Comparison of ENCODE assay signal across 8 cellular contexts in genomic region chr20:45880988-45881788, GRCh38. TPM values are rescaled to one million over a fixed set of nuclear protein-coding genes. Genes with fewer than 3 reads are reported as not detected.
DNase-seq lines count a peak whose midpoint lies in the region; ATAC-seq and TF ChIP-seq lines count a peak whose summit lies in the region.

TSS of gene ZSWIM1 (plus strand) at chr20:45881227. CDS start at chr20:45882593, 1,366 bp downstream.

- H3K27me3 Mint-ChIP-seq in activated T-helper 2 cell treated with anti-CD3 and anti-CD28 coated beads, Interferon-gamma antibody, Interleukin-2, Interleukin-4, amounts not matched to agents 10 μg/mL and 5 μg/mL and 100 μg/mL, durations not matched to agents 14 hours and 24 hours and 36 hours (ENCODE audit: low read depth), result no peaks in the 10 kb centered on the region
- no peaks in the 10 kb centered on the region for H3K27me3 Mint-ChIP-seq in naive thymus-derived CD8-positive, alpha-beta T cell
- no peaks in the 10 kb centered on the region for H3K27me3 Mint-ChIP-seq in stimulated activated naive B cell treated with anti-CD40 and anti-IgM and Interleukin-4, amounts not matched to agents 10 μg/mL and 1 μg/mL and 100 μg/mL, for 72 hours

- H3K9me3 Mint-ChIP-seq in activated T-helper 2 cell treated with anti-CD3 and anti-CD28 coated beads, Interferon-gamma antibody, Interleukin-2, Interleukin-4, amounts not matched to agents 10 μg/mL and 5 μg/mL and 100 μg/mL, durations not matched to agents 14 hours and 24 hours and 36 hours, result no peaks in the 10 kb centered on the region
- H3K9me3 Mint-ChIP-seq in naive thymus-derived CD8-positive, alpha-beta T cell, result no peaks in the 10 kb centered on the region
- no peaks in the 10 kb centered on the region for H3K9me3 Mint-ChIP-seq in stimulated activated naive B cell treated with anti-CD40 and anti-IgM and Interleukin-4, amounts not matched to agents 10 μg/mL and 1 μg/mL and 100 μg/mL, for 72 hours

- TF ChIP-seq CTCF in LNCaP clone FGC (IDR thresholded peaks at IDR 0.05; ENCODE audit: control insufficient read depth, extremely low read depth, insufficient read depth), result no peak

- POLR2A ChIA-PET in naive thymus-derived CD8-positive, alpha-beta T cell (lab: Charles Lee), result interaction anchor here (0.7 to 5.0 kb wide), 14 partner anchors 10 to 91 kb away, joined by 3 to 56 read pairs (median 5); partner anchors contain the start of genes ACOT8, CTSA, DNTTIP1 and NEURL2

- H3K4me3 Mint-ChIP-seq in activated T-helper 2 cell treated with anti-CD3 and anti-CD28 coated beads, Interferon-gamma antibody, Interleukin-2, Interleukin-4, amounts not matched to agents 10 μg/mL and 5 μg/mL and 100 μg/mL, durations not matched to agents 14 hours and 24 hours and 36 hours (ENCODE audit: low read depth), result peak within 1 kb of the TSS; percentile 95
- peak within 1 kb of the TSS; percentile 87 to 96 (median 91) for H3K4me3 Mint-ChIP-seq in naive thymus-derived CD8-positive, alpha-beta T cell
- peak within 1 kb of the TSS; percentile 85 to 92 for H3K4me3 Mint-ChIP-seq in stimulated activated naive B cell treated with anti-CD40 and anti-IgM and Interleukin-4, amounts not matched to agents 10 μg/mL and 1 μg/mL and 100 μg/mL, for 72 hours

- H3K27ac Mint-ChIP-seq in activated T-helper 2 cell treated with anti-CD3 and anti-CD28 coated beads, Interferon-gamma antibody, Interleukin-2, Interleukin-4, amounts not matched to agents 10 μg/mL and 5 μg/mL and 100 μg/mL, durations not matched to agents 14 hours and 24 hours and 36 hours, result peak within 1 kb of the TSS; percentile 81
- peak within 1 kb of the TSS; percentile 86 to 98 (median 96) for H3K27ac Mint-ChIP-seq in naive thymus-derived CD8-positive, alpha-beta T cell
- H3K27ac Mint-ChIP-seq in stimulated activated naive B cell treated with anti-CD40 and anti-IgM and Interleukin-4, amounts not matched to agents 10 μg/mL and 1 μg/mL and 100 μg/mL, for 72 hours, result peak within 1 kb of the TSS; percentile 95

- ATAC-seq in naive thymus-derived CD8-positive, alpha-beta T cell, result peak; percentile 99 to 100
- ATAC-seq in stimulated activated naive B cell treated with anti-CD40 and anti-IgM and Interleukin-4, amounts not matched to agents 10 μg/mL and 1 μg/mL and 100 μg/mL, for 72 hours (replicated peaks), result peak; percentile 99

- peak within 1 kb of the TSS; percentile 79 for H3K4me3 ChIP-seq in LNCaP clone FGC (ENCODE audit: low read depth, low read length)

- H3K36me3 Mint-ChIP-seq in activated T-helper 2 cell treated with anti-CD3 and anti-CD28 coated beads, Interferon-gamma antibody, Interleukin-2, Interleukin-4, amounts not matched to agents 10 μg/mL and 5 μg/mL and 100 μg/mL, durations not matched to agents 14 hours and 24 hours and 36 hours (ENCODE audit: low read depth), result peaks cover 37% of the 10 kb centered on the region
- peaks cover 0 to 31% (median 0%) of the 10 kb centered on the region in 3 donors for H3K36me3 Mint-ChIP-seq in naive thymus-derived CD8-positive, alpha-beta T cell
- peaks cover 20 to 44% of the 10 kb centered on the region in 2 donors for H3K36me3 Mint-ChIP-seq in stimulated activated naive B cell treated with anti-CD40 and anti-IgM and Interleukin-4, amounts not matched to agents 10 μg/mL and 1 μg/mL and 100 μg/mL, for 72 hours

- intact Hi-C loops in activated T-helper 2 cell treated with anti-CD3 and anti-CD28 coated beads, Interferon-gamma antibody, Interleukin-2, Interleukin-4, amounts not matched to agents 10 μg/mL and 5 μg/mL and 100 μg/mL, durations not matched to agents 14 hours and 24 hours and 36 hours (cut with micrococcal nuclease), result loop anchor here (1.0 to 10.0 kb wide), 2 partner anchors 24 to 86 kb away; partner anchors contain the start of genes ACOT8, DNTTIP1, WFDC3 and ZSWIM3

- peak; percentile 100 for DNase-seq in EL
- peak; percentile 99 for DNase-seq in H4 (ENCODE audit: low spot score)
- peak; percentile 97 for DNase-seq in LNCaP clone FGC (ENCODE audit: low read depth)
- peak; percentile 99 for DNase-seq in RPMI8226
- peak; percentile 98 for DNase-seq in activated T-helper 2 cell treated with anti-CD3 and anti-CD28 coated beads, Interferon-gamma antibody, Interleukin-2, Interleukin-4, amounts not matched to agents 10 μg/mL and 5 μg/mL and 100 μg/mL, durations not matched to agents 14 hours and 24 hours and 36 hours (ENCODE audit: low spot score)
- peak; percentile 99 for DNase-seq in fibroblast of peridontal ligament (ENCODE audit: extremely low read depth)
- peak; percentile 91 to 99 (median 98) for DNase-seq in naive thymus-derived CD8-positive, alpha-beta T cell
- DNase-seq in stimulated activated naive B cell treated with anti-CD40 and anti-IgM and Interleukin-4, amounts not matched to agents 10 μg/mL and 1 μg/mL and 100 μg/mL, for 72 hours, result peak; percentile 98

- H3K4me1 Mint-ChIP-seq in activated T-helper 2 cell treated with anti-CD3 and anti-CD28 coated beads, Interferon-gamma antibody, Interleukin-2, Interleukin-4, amounts not matched to agents 10 μg/mL and 5 μg/mL and 100 μg/mL, durations not matched to agents 14 hours and 24 hours and 36 hours (ENCODE audit: low read depth), result peaks cover 31% of the 10 kb centered on the region
- H3K4me1 Mint-ChIP-seq in naive thymus-derived CD8-positive, alpha-beta T cell, result peaks cover 20 to 45% (median 39%) of the 10 kb centered on the region in 4 donors
- peaks cover 21 to 52% of the 10 kb centered on the region in 2 donors for H3K4me1 Mint-ChIP-seq in stimulated activated naive B cell treated with anti-CD40 and anti-IgM and Interleukin-4, amounts not matched to agents 10 μg/mL and 1 μg/mL and 100 μg/mL, for 72 hours

RNA-seq across cellular contexts. Expression of gene ZSWIM1, which starts in this region (rescaled TPM):
- 7.2 and 10.2 TPM in 2 replicates for total RNA-seq in H4 (2014; rRNA removed; shearing (Covaris generic))
- total RNA-seq in activated T-helper 2 cell treated with anti-CD3 and anti-CD28 coated beads, Interferon-gamma antibody, Interleukin-2, Interleukin-4, amounts not matched to agents 10 μg/mL and 5 μg/mL and 100 μg/mL, durations not matched to agents 14 hours and 24 hours and 36 hours, result 9.3 and 10.3 TPM in 2 replicates
- total RNA-seq in naive thymus-derived CD8-positive, alpha-beta T cell, result 10 to 100 TPM; 16.5 to 17.6 TPM
- 1 to 10 TPM in 2 of 3 donors, under 1 TPM in 1; 0.96 to 9.8 (median 1.7) TPM for polyA plus RNA-seq in naive thymus-derived CD8-positive, alpha-beta T cell

Comparison
In these comparisons a context has a peak if more than half of its experiments do, and no peak if none do; other contexts are left out.
1. Peak in every context shown above with its lines: DNase-seq, ATAC-seq and H3K4me3 ChIP-seq.